Comparison of ENCODE assay signal across 1 cellular context in genomic region chr10:77513220-77513619, GRCh38.
TF ChIP-seq lines count a peak whose summit lies in the region.

No MANE protein-coding gene starts in this region.

TF ChIP-seq in IMR-90, 13 proteins besides CTCF, POLR2A, EP300 and RAD21:
- TF ChIP-seq CEBPB (IDR thresholded peaks at IDR 0.05; ENCODE audit: low read depth, low read length) (no peak), FOS (IDR thresholded peaks at IDR 0.05; ENCODE audit: low read depth, low read length) (no peak), RFX5 (IDR thresholded peaks at IDR 0.05; ENCODE audit: low read depth, low read length) (no peak), MAFK (IDR thresholded peaks at IDR 0.05; ENCODE audit: low read depth, low read length) (no peak)
TF ChIP-seq in IMR-90: peak in this region for 0.
